Comparison of ENCODE assay signal across 30 cellular contexts in the genomic region with DNA sequence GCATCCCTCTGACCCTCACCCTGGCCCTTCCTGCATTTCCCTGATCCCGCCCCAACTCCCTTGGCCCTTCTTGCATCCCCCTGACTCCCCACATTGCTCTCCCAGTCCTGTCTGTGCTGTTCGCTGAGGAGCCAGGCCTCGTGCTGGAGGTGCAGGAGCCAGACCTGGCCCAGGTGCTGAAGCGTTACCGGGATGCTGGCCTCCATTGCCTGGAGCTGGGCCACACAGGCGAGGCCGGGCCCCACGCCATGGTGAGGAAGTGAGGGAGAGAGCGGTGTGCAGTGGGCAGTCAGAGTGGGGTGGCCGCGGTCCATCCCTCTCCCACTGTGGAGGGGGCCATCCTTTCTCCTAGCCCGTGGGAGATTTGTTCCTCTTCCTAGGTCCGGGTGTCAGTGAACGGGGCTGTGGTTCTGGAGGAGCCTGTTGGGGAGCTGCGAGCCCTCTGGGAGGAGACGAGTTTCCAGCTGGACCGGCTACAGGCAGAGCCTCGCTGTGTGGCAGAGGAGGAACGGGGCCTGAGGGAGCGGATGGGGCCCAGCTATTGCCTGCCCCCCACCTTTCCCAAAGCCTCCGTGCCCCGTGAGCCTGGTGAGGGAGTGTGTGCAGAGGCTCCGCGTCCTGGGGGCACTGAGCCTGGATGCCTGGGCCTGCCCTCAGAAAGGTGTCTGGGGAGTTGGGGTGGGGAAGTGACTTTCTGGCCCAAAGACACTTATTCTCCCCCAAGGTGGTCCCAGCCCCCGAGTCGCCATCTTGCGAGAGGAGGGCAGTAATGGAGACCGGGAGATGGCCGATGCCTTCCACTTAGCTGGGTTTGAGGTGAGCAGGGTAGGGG. TPM values are rescaled to one million over a fixed set of nuclear protein-coding genes. Genes with fewer than 3 reads are reported as not detected.
"Had no signal": no experiment of that assay in that cellular context is flagged by ENCODE, and none has a peak within 500 bp of the region (broad histone marks: within the 10 kb centered on the region; RNA-seq: fewer than 3 reads in every experiment).

No MANE protein-coding gene starts in this region.

- H3K9me3 Mint-ChIP-seq: activated CD8-positive, alpha-beta T cell treated with anti-CD3 and anti-CD28 coated beads for 36 hours; activated naive CD4-positive, alpha-beta T cell treated with anti-CD3 and anti-CD28 coated beads, Interleukin-2, amount 50 U/mL, for 72 hours; activated naive CD8-positive, alpha-beta T cell treated with anti-CD3 and anti-CD28 coated beads, Interleukin-2, amount 50 U/mL, for 24 hours; activated T-cell treated with anti-CD3 and anti-CD28 coated beads, Interleukin-2, amount 50 U/mL, for 4 hours; brain; central memory CD8-positive, alpha-beta T cell; T-cell had no signal

- H3K27ac ChIP-seq: SK-N-MC had no signal

- ATAC-seq: activated CD8-positive, alpha-beta T cell treated with anti-CD3 and anti-CD28 coated beads for 36 hours; activated naive CD4-positive, alpha-beta T cell treated with anti-CD3 and anti-CD28 coated beads, Interleukin-2, amount 50 U/mL, for 72 hours; activated naive CD8-positive, alpha-beta T cell treated with anti-CD3 and anti-CD28 coated beads, Interleukin-2, amount 50 U/mL, for 24 hours; activated T-cell treated with anti-CD3 and anti-CD28 coated beads, Interleukin-2, amount 50 U/mL, for 4 hours; Panc1; Right ventricle myocardium inferior had no signal

- H3K4me1 Mint-ChIP-seq: activated naive CD8-positive, alpha-beta T cell treated with anti-CD3 and anti-CD28 coated beads, Interleukin-2, amount 50 U/mL, for 24 hours; brain; central memory CD8-positive, alpha-beta T cell; T-cell had no signal

- H3K27ac Mint-ChIP-seq: activated CD8-positive, alpha-beta T cell treated with anti-CD3 and anti-CD28 coated beads for 36 hours; activated naive CD8-positive, alpha-beta T cell treated with anti-CD3 and anti-CD28 coated beads, Interleukin-2, amount 50 U/mL, for 24 hours; brain; T-cell had no signal

- H3K27me3 Mint-ChIP-seq: activated CD8-positive, alpha-beta T cell treated with anti-CD3 and anti-CD28 coated beads for 36 hours; activated naive CD8-positive, alpha-beta T cell treated with anti-CD3 and anti-CD28 coated beads, Interleukin-2, amount 50 U/mL, for 24 hours; brain; central memory CD8-positive, alpha-beta T cell; T-cell had no signal

- FAIRE-seq: astrocyte had no signal

- H3K4me3 Mint-ChIP-seq: activated CD8-positive, alpha-beta T cell treated with anti-CD3 and anti-CD28 coated beads for 36 hours; activated naive CD8-positive, alpha-beta T cell treated with anti-CD3 and anti-CD28 coated beads, Interleukin-2, amount 50 U/mL, for 24 hours; activated T-cell treated with anti-CD3 and anti-CD28 coated beads, Interleukin-2, amount 50 U/mL, for 4 hours; brain; central memory CD8-positive, alpha-beta T cell; T-cell had no signal

- H3K4me3 ChIP-seq: SK-N-MC had no signal

- DNase-seq: activated CD4-positive, CD25-positive, alpha-beta regulatory T cell; activated CD8-positive, alpha-beta memory T cell treated with anti-CD3 and anti-CD28 coated beads, Interleukin-2, amount 50 U/mL, for 48 hours; activated CD8-positive, alpha-beta T cell treated with anti-CD3 and anti-CD28 coated beads for 36 hours; activated effector memory CD4-positive, alpha-beta T cell treated with anti-CD3 and anti-CD28 coated beads, Interleukin-2, amount 50 U/mL, for 16 hours; activated naive CD4-positive, alpha-beta T cell treated with Interleukin-2 at 50 U/mL for 16 hours; activated naive CD8-positive, alpha-beta T cell treated with anti-CD3 and anti-CD28 coated beads, Interleukin-2, amount 50 U/mL, for 24 hours; activated T-cell treated with anti-CD3 and anti-CD28 coated beads, Interleukin-2, amount 50 U/mL, for 4 hours; amniotic stem cell; Kasumi-1; KBM-7; NCI-H146; NCI-H187 treated with DMSO at 0.1 percent for 48 hours; NCI-H2081 treated with DMSO at 0.1 percent for 48 hours; NCI-H2171; NCI-H2227 treated with DMSO at 0.1 percent for 48 hours; NCI-H446 treated with DMSO at 0.1 percent for 48 hours; NCI-H526 treated with DMSO at 0.1 percent for 48 hours; NCI-H82; RPMI8226; T-cell; T-helper 2 cell; T1000 had no signal

RNA-seq across cellular contexts. Expression of gene ARHGEF15, which starts 43.2 kb away (rescaled TPM):
- total RNA-seq: activated CD8-positive, alpha-beta T cell treated with anti-CD3 and anti-CD28 coated beads for 36 hours; activated naive CD4-positive, alpha-beta T cell treated with anti-CD3 and anti-CD28 coated beads, Interleukin-2, amount 50 U/mL, for 72 hours; activated T-cell treated with anti-CD3 and anti-CD28 coated beads, Interleukin-2, amount 50 U/mL, for 4 hours; OCI-LY7 had no signal
